In genomic region chr9:116686693-116687073, GRCh38 we compare ENCODE assay signal across 8 cellular contexts. TPM values are rescaled to one million over a fixed set of nuclear protein-coding genes. Genes with fewer than 3 reads are reported as not detected.
DNase-seq lines count a peak whose midpoint lies in the region; ATAC-seq and TF ChIP-seq lines count a peak whose summit lies in the region.

No MANE protein-coding gene starts in this region.

- TF ChIP-seq POLR2A in gastroesophageal sphincter (IDR thresholded peaks at IDR 0.05): no peak

- peak overlapping the region; percentile 68 for H3K4me2 ChIP-seq in SU-DHL-6 (ENCODE audit: low read depth, low read length, poor library complexity, severe bottlenecking)

- DNase-seq in retinal pigment epithelial cell (ENCODE audit: low read depth): no peak
- no peak for DNase-seq in globus pallidus (ENCODE audit: low spot score)
- no peak for DNase-seq in OCI-M2 (lab: John Stamatoyannopoulos, UW; ENCODE audit: unreplicated experiment)
- no peak for DNase-seq in NCI-H2107 (lab: John Stamatoyannopoulos, UW)

- H3K4me1 ChIP-seq in gastroesophageal sphincter: peaks cover 6 to 52% (median 13%) of the 10 kb centered on the region in 3 donors

- 6 to 10% methylated on average over 4 to 7 of the region's 7 CpGs for WGBS in gastroesophageal sphincter (ENCODE audit: low coverage in 1 of 2), 2 donors

- H4K20me1 ChIP-seq in SU-DHL-6 (ENCODE audit: low read depth, low read length): peaks cover 3% of the 10 kb centered on the region; the same call in 1 of the 2 replicates

- H3K4me3 ChIP-seq in SU-DHL-6 (ENCODE audit: insufficient read depth, low read length, poor library complexity, severe bottlenecking): peak overlapping the region; percentile 94
- H3K4me3 ChIP-seq in gastroesophageal sphincter: peak overlapping the region; percentile 55 to 81
- peak overlapping the region; percentile 81 for H3K4me3 ChIP-seq in retinal pigment epithelial cell (ENCODE audit: low read length)

- TF ChIP-seq CTCF in SU-DHL-6 (IDR thresholded peaks at IDR 0.05; ENCODE audit: insufficient read depth, low read length, poor library complexity, severe bottlenecking) (no peak), gastroesophageal sphincter (IDR thresholded peaks at IDR 0.05) (no peak), retinal pigment epithelial cell (conservative IDR thresholded peaks at IDR 0.05; ENCODE audit: low read depth, low read length) (no peak)

- H3F3A ChIP-seq in SU-DHL-6 (ENCODE audit: insufficient read depth): no peaks in the 10 kb centered on the region

- H3K9me2 ChIP-seq in SU-DHL-6 (replicated peaks; ENCODE audit: insufficient read depth, low read length): no peaks in the 10 kb centered on the region

- TF ChIP-seq EP300 in gastroesophageal sphincter (IDR thresholded peaks at IDR 0.05): no peak

- peaks cover 42% of the 10 kb centered on the region for H3K79me2 ChIP-seq in SU-DHL-6 (ENCODE audit: insufficient read depth, low read length)

- H3K9me3 ChIP-seq in SU-DHL-6 (ENCODE audit: insufficient read depth, low read length) (peaks cover 4% of the 10 kb centered on the region; the same call in 1 of the 2 replicates), gastroesophageal sphincter (no peaks in the 10 kb centered on the region)

- H3K36me3 ChIP-seq in SU-DHL-6 (ENCODE audit: low read length) (no peaks in the 10 kb centered on the region), gastroesophageal sphincter (no peaks in the 10 kb centered on the region)

- ATAC-seq in GM18868 (IDR thresholded peaks at IDR 0.05; ENCODE audit: unreplicated experiment): peak; percentile 45
- peak; percentile 42 for ATAC-seq in HG02840 (IDR thresholded peaks at IDR 0.05; ENCODE audit: low FRiP score, unreplicated experiment)
- peak; percentile 37 for ATAC-seq in gastroesophageal sphincter

- H3K27ac ChIP-seq in SU-DHL-6 (ENCODE audit: low read depth, low read length) (peak overlapping the region; percentile 6; the same call in 1 of the 2 replicates), gastroesophageal sphincter (peak overlapping the region; percentile 3 to 88 (median 87))

- H3K27me3 ChIP-seq in SU-DHL-6 (ENCODE audit: low read length) (no peaks in the 10 kb centered on the region), gastroesophageal sphincter (no peaks in the 10 kb centered on the region)

- H2AFZ ChIP-seq in SU-DHL-6 (ENCODE audit: low read depth, low read length, severe bottlenecking): peak overlapping the region; percentile 77

- peak overlapping the region; percentile 61 for H3K9ac ChIP-seq in SU-DHL-6 (ENCODE audit: low read length)

RNA-seq across cellular contexts. Expression of gene TRIM32, which starts 0.4 kb away (rescaled TPM):
- total RNA-seq in gastroesophageal sphincter: 10 to 100 TPM; 18.5 to 25.7 (median 23.1) TPM
